ENCODE assay signal across 19 cellular contexts in the genomic region with DNA sequence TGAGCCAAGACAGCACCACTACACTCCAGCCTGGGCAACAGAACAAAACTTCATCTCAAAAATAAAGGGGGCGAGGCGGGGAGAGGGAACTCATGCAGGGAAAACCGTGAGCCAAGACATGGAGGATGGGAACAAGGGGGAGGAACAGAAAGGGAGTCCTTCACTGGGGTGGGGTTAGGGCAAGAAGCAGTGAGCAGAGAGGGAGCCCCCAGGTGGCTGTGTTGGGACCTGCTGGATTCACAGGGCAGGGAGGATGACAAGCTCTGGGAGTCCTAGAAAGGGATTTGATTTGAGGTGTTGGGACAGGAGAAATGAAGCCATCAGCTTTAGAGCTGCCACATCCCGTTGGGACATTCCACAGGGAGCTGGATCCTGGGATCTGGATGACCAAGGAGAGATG.
A peak's percentile ranks its signal among the peaks of the same experiment; 100 is the strongest.
DNase-seq lines count a peak whose midpoint lies in the region; ATAC-seq and TF ChIP-seq lines count a peak whose summit lies in the region.
"Had no signal": no experiment of that assay in that cellular context is flagged by ENCODE, and none has a peak within 500 bp of the region (broad histone marks: within the 10 kb centered on the region; RNA-seq: fewer than 3 reads in every experiment).

No MANE protein-coding gene starts in this region.

- CTCF ChIA-PET in HCT116 (lab: Charles Lee) = interaction anchor here (0.6 kb wide), 3 partner anchors 9 to 25 kb away, joined by 3 to 4 read pairs (median 3); no protein-coding TSS in a partner anchor

- no peaks in the 10 kb centered on the region for H3K9me2 ChIP-seq in HCT116 (ENCODE audit: insufficient read depth)

- TF ChIP-seq CTCF in HCT116 (IDR thresholded peaks at IDR 0.05 in 2 of 3, conservative IDR thresholded peaks at IDR 0.05 in 1 of 3; ENCODE audit: borderline replicate concordance in 1 of 3, insufficient read depth in 1 of 3, low read depth in 2 of 3, low read length in 2 of 3) = peak; percentile 21 to 49 (median 46); a peak in 5 of 6 replicates
- 0 out of 2 replicates have a peak, but pooled peaks have one; percentile 5 for TF ChIP-seq CTCF in WI38 (IDR thresholded peaks at IDR 0.05; ENCODE audit: low read depth, low read length)

- H3K9me3 ChIP-seq in HCT116 (ENCODE audit: control insufficient read depth in 1 of 2, insufficient read depth in 1 of 2, low read depth in 1 of 2, low read length in 2 of 2) = no peaks in the 10 kb centered on the region
- H3K9me3 ChIP-seq: adrenal gland had no signal

- no peak overlapping the region for H3K9ac ChIP-seq in HCT116 (ENCODE audit: low read length)
- H3K9ac ChIP-seq: parathyroid adenoma had no signal

- H3K4me3 ChIP-seq in HCT116 (replicated peaks in 1 of 2; ENCODE audit: low read depth in 1 of 2, low read length in 2 of 2) = no peak overlapping the region
- H3K4me3 ChIP-seq in WI38 (ENCODE audit: low read depth, low read length) = no peak overlapping the region
- H3K4me3 ChIP-seq: adrenal gland, coronary artery had no signal

- H3K79me2 ChIP-seq in HCT116 (ENCODE audit: insufficient read depth, low read length) = no peaks in the 10 kb centered on the region

- intact Hi-C loops in HCT116 (cut with micrococcal nuclease) = no loop called here

- DNase-seq in NCI-H82 (lab: John Stamatoyannopoulos, UW) (peak; percentile 26), NCI-H82 treated with DMSO at 0.1 percent for 48 hours (lab: John Stamatoyannopoulos, UW; ENCODE audit: unreplicated experiment) (no peak), HCT116 (ENCODE audit: low read depth, low spot score) (no peak), iPS-NIHi7 (ENCODE audit: extremely low spot score) (peak; percentile 75), NCI-H226 (no peak)
- DNase-seq in stimulated activated CD4-positive, alpha-beta T cell treated with anti-CD3 and anti-CD28 coated beads, Interleukin-4, amount 100 ng/mL, for 1 hour = no peak
- DNase-seq in activated CD4-positive, CD25-positive, alpha-beta regulatory T cell treated with anti-CD3 and anti-CD28 coated beads, Interleukin-2, amount 50 U/mL, for 72 hours = no peak
- DNase-seq: ACHN; activated CD4-positive, alpha-beta T cell treated with anti-CD3 and anti-CD28 coated beads, Interleukin-2, amount 10 ng/mL, durations not matched to agents 7 days and 5 days; activated T-cell treated with anti-CD3 and anti-CD28 coated beads, Interleukin-2, amount 50 U/mL, for 4 hours; adrenal gland; erythroblast; IMR-90; left colon; NCI-H1417 treated with DMSO at 0.1 percent for 48 hours; NCI-H345 had no signal

- peak; percentile 89 for ATAC-seq in HCT116
- ATAC-seq: activated T-cell treated with anti-CD3 and anti-CD28 coated beads, Interleukin-2, amount 50 U/mL, for 4 hours; left colon had no signal

- no peak overlapping the region for H3K4me2 ChIP-seq in HCT116 (ENCODE audit: low read length)

- RAD21 ChIA-PET in HCT116 (lab: Charles Lee; ENCODE audit: low non-redundant PET in 1 of 2, low total read pairs in 2 of 2, uncharacterized antibody in 2 of 2, unreplicated experiment in 2 of 2) = no interaction called here

- no peaks in the 10 kb centered on the region for H3K36me3 ChIP-seq in HCT116 (ENCODE audit: control insufficient read depth in 1 of 2, insufficient read depth in 2 of 2, low read length in 2 of 2)
- H3K36me3 ChIP-seq: adrenal gland had no signal

- peaks cover 0 to 4% of the 10 kb centered on the region in 2 experiments; a peak in 1 of 4 replicates for H3K4me1 ChIP-seq in HCT116 (ENCODE audit: control insufficient read depth in 1 of 2, insufficient read depth in 2 of 2, low read length in 2 of 2)
- H3K4me1 ChIP-seq: adrenal gland, parathyroid adenoma had no signal

- no peaks in the 10 kb centered on the region for H3K27me3 ChIP-seq in HCT116 (ENCODE audit: insufficient read depth, low read length)
- H3K27me3 ChIP-seq: adrenal gland had no signal

- TF ChIP-seq POLR2A in HCT116 (IDR thresholded peaks at IDR 0.05; ENCODE audit: borderline replicate concordance, extremely low read depth, insufficient read depth, insufficient read length) = no peak

- POLR2A ChIA-PET in HCT116 (lab: Charles Lee) = no interaction called here

- no peak overlapping the region for H3K27ac ChIP-seq in HCT116 (ENCODE audit: low read depth, low read length)
- H3K27ac ChIP-seq: adrenal gland, coronary artery, parathyroid adenoma had no signal

- H2AFZ ChIP-seq in HCT116 (ENCODE audit: low read depth, low read length, poor library complexity, severe bottlenecking) = no peak overlapping the region
- H2AFZ ChIP-seq: parathyroid adenoma had no signal

- H4K20me1 ChIP-seq in HCT116 (ENCODE audit: insufficient read depth) = no peaks in the 10 kb centered on the region

- BruUV-seq in HCT116 (replicated peaks; lab: Mats Ljungman, UMichigan) = no TSS peak

- peak; percentile 44; the same call in 1 of the 2 replicates for TF ChIP-seq RAD21 in HCT116 (IDR thresholded peaks at IDR 0.05; ENCODE audit: low read depth)

TF ChIP-seq in HCT116, 20 proteins besides CTCF, POLR2A, EP300 and RAD21:
- no peak for TF ChIP-seq EZH2phosphoT487 (IDR thresholded peaks at IDR 0.05; ENCODE audit: borderline replicate concordance)
- TF ChIP-seq, protein P1, sequence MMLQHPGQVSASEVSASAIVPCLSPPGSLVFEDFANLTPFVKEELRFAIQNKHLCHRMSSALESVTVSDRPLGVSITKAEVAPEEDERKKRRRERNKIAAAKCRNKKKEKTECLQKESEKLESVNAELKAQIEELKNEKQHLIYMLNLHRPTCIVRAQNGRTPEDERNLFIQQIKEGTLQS (IDR thresholded peaks at IDR 0.05) = no peak
- no peak for TF ChIP-seq MAX (IDR thresholded peaks at IDR 0.05)

Comparison
In these comparisons a context has a peak if more than half of its experiments do, and no peak if none do; other contexts are left out.
1. DNase-seq: peak in NCI-H82 (single experiment) and iPS-NIHi7 (single experiment); none in NCI-H82 treated with DMSO at 0.1 percent for 48 hours (single experiment), HCT116 (single experiment), stimulated activated CD4-positive, alpha-beta T cell treated with anti-CD3 and anti-CD28 coated beads, Interleukin-4, amount 100 ng/mL, for 1 hour (single experiment), NCI-H226 (single experiment) and activated CD4-positive, CD25-positive, alpha-beta regulatory T cell treated with anti-CD3 and anti-CD28 coated beads, Interleukin-2, amount 50 U/mL, for 72 hours (single experiment).